ENCODE assay signal across 9 cellular contexts in the genomic region with DNA sequence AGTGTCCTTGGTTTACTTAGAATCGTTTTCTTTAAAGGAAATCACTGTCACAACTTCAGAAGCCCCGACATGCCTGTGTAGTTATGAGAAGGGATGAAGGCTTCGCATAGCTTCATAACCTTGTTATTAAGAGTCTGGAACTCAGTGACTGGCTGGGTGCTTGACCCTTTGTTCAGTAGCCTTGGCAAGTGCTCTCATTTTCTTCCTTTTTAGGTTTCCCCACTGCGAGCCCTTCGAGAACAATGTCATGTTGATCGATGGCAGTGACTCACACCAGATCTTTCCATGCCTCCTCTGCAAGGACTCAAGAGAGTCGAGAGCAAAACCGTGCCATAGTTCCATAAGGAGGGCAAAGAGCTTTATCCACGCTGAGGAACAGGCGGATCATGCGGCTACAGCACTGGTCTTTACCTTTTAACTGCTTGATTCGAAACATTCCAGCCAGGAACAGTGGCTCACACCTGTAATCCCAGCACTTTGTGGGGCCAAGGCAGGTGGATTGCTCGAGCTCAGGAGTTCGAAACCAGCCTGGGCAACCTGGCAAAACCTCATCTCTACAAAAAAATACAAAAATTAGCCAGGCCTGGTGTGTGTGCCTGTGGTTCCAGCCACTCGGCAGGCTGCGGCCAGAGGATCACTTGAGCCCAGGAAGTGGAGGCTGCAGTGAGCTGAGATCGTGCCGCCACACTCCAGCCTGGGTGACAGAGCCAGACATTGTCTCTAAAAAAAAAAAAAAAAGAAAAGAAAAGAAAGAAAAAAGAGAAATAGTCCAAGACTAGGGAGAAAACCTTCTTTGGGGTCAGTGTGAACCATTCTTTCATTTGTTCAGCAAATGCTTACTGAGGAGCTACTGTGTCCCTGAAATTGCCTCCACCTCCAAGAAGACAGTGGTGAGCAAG.
DNase-seq lines count a peak whose midpoint lies in the region; ATAC-seq and TF ChIP-seq lines count a peak whose summit lies in the region.
"Had no signal": no experiment of that assay in that cellular context is flagged by ENCODE, and none has a peak within 500 bp of the region (broad histone marks: within the 10 kb centered on the region; RNA-seq: fewer than 3 reads in every experiment).

No MANE protein-coding gene starts in this region.

- no peaks in the 10 kb centered on the region for H3K36me3 ChIP-seq in H7 (replicated peaks; ENCODE audit: control insufficient read depth, insufficient read depth, low read length)
- H3K36me3 ChIP-seq in adrenal gland (replicated peaks in 1 of 2): no peaks in the 10 kb centered on the region
- H3K36me3 ChIP-seq in iPS-20b (ENCODE audit: insufficient read depth, low read depth, low read length): no peaks in the 10 kb centered on the region
- no peaks in the 10 kb centered on the region for H3K36me3 ChIP-seq in gastrocnemius medialis

- H3K4me1 ChIP-seq in adrenal gland (replicated peaks in 1 of 2): peaks cover 22 to 24% of the 10 kb centered on the region in 2 donors
- H3K4me1 ChIP-seq in iPS-20b (ENCODE audit: insufficient read depth, low read length): peaks cover 2% of the 10 kb centered on the region; the same call in 1 of the 2 replicates
- H3K4me1 ChIP-seq in gastrocnemius medialis: peaks cover 4 to 21% of the 10 kb centered on the region in 2 donors

- H3K4me3 ChIP-seq in H7 (ENCODE audit: insufficient read depth, low read depth, low read length) (no peak overlapping the region), adrenal gland (peak overlapping the region in 1 of 4 donors; percentile 0), iPS-20b (ENCODE audit: low read length) (no peak overlapping the region), gastrocnemius medialis (peak overlapping the region in 1 of 4 donors; percentile 24)
- H3K4me3 ChIP-seq: SK-N-MC had no signal

- no peaks in the 10 kb centered on the region for H3K27me3 ChIP-seq in H7 (ENCODE audit: control insufficient read depth, insufficient read depth, low read length)
- H3K27me3 ChIP-seq in adrenal gland: no peaks in the 10 kb centered on the region
- 0 out of 2 replicates have a peak, but pooled peaks cover 3% of the 10 kb centered on the region for H3K27me3 ChIP-seq in iPS-20b (ENCODE audit: insufficient read depth, low read length)
- H3K27me3 ChIP-seq in gastrocnemius medialis: no peaks in the 10 kb centered on the region

- DNase-seq in H7: peak; percentile 30
- DNase-seq in adrenal gland: peak; percentile 85 to 96 (median 92)
- DNase-seq in gastrocnemius medialis: peak; percentile 40 to 57
- no peak for DNase-seq in stimulated activated CD4-positive, alpha-beta T cell treated with anti-CD3 and anti-CD28 coated beads, Interleukin-1b, Interleukin-23, amount 100 ng/mL, for 48 hours
- DNase-seq in SW480 (ENCODE audit: low spot score): no peak

- peak overlapping the region; percentile 24; the same call in 1 of the 2 replicates for H3K9ac ChIP-seq in iPS-20b (ENCODE audit: low read depth, low read length)

- H3K9me3 ChIP-seq in adrenal gland (replicated peaks in 1 of 3): no peaks in the 10 kb centered on the region
- H3K9me3 ChIP-seq in iPS-20b (ENCODE audit: insufficient read depth, low read depth, low read length): no peaks in the 10 kb centered on the region
- no peaks in the 10 kb centered on the region for H3K9me3 ChIP-seq in gastrocnemius medialis

- in situ Hi-C loops in gastrocnemius medialis (cut with MboI; ENCODE audit: low sequenced_read_pairs in 4 of 4): no loop called here

- peak overlapping the region; percentile 67 to 94 (median 91) for H3K27ac ChIP-seq in adrenal gland
- H3K27ac ChIP-seq in iPS-20b (ENCODE audit: low read length): no peak overlapping the region
- peak overlapping the region; percentile 57 to 74 (median 66) for H3K27ac ChIP-seq in gastrocnemius medialis
- H3K27ac ChIP-seq: SK-N-MC had no signal

- no peak for TF ChIP-seq CTCF in adrenal gland (IDR thresholded peaks at IDR 0.05)
- TF ChIP-seq CTCF in gastrocnemius medialis (IDR thresholded peaks at IDR 0.05 in 4 of 5, conservative IDR thresholded peaks at IDR 0.05 in 1 of 5): no peak

- intact Hi-C loops in adrenal gland (cut with DNase I) (loop anchor here in 1 of 2 donors (10.0 kb wide), 1 partner anchor 87 kb away; no protein-coding TSS in a partner anchor), gastrocnemius medialis (cut with DNase I; ENCODE audit: low total_unique reads) (no loop called here)

- WGBS in adrenal gland, 4 donors: 25 to 34% (median 28%) methylated on average over 15 to 18 of the region's 18 CpGs

- ATAC-seq in gastrocnemius medialis (peak; percentile 56 to 57), GM21360 (IDR thresholded peaks at IDR 0.05; ENCODE audit: unreplicated experiment) (no peak), GM21381 (IDR thresholded peaks at IDR 0.05; ENCODE audit: unreplicated experiment) (no peak)

- TF ChIP-seq POLR2A in adrenal gland (IDR thresholded peaks at IDR 0.05) (peak in 1 of 2 donors; percentile 62), gastrocnemius medialis (IDR thresholded peaks at IDR 0.05) (no peak)

Comparison
In these comparisons a context has a peak if more than half of its experiments do, and no peak if none do; other contexts are left out.
1. DNase-seq: peak in H7 (single experiment), adrenal gland (7 of 7) and gastrocnemius medialis (2 of 2); none in stimulated activated CD4-positive, alpha-beta T cell treated with anti-CD3 and anti-CD28 coated beads, Interleukin-1b, Interleukin-23, amount 100 ng/mL, for 48 hours (single experiment) and SW480 (single experiment).
2. ATAC-seq: peak in gastrocnemius medialis (2 of 2); none in GM21360 (single experiment) and GM21381 (single experiment).